Comparison of ENCODE assay signal across 8 cellular contexts in the genomic region with DNA sequence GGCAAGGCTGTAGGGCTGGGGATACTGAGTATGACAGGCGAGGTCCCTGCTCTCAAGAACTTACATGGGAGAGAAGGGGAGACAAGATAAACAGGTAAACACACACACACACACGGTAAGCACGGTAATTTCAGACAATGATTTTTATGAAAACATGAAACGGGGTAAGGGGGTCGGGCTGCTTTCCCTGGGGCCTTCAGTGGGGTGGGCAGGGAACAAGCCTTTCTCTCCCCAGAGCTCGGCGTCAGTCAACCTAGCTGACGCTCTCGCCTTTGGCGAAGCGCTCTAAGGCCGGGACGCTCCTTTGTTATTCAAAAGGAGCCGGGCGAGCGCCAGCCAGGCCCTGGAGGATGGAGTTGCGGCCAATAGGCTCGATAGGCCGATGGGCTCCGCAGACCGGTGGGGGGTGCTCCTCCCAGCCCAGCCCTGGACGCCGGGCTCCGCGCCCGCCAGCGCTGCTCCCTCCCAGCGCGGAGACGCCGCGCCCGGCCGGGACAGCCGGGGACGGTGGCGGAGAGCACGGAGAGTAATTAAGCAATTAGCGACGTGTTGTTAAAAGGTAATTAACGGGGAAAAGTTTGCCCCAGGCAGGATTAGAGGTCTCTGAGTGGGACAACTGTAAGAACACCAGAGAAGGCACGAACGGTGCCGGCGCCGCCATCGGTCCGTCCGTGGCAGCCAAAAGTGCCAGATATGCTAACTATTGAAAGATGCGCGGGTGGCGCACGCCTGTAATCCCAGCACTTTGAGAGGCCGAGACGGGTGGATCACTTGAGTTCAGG. TPM values are rescaled to one million over a fixed set of nuclear protein-coding genes. Genes with fewer than 3 reads are reported as not detected.
A peak's percentile ranks its signal among the peaks of the same experiment; 100 is the strongest.
DNase-seq lines count a peak whose midpoint lies in the region; ATAC-seq, FAIRE-seq and TF ChIP-seq lines count a peak whose summit lies in the region.

No MANE protein-coding gene starts in this region.

- no peak for DNase-seq in AG09309 (ENCODE audit: low read depth)
- peak; percentile 43 for DNase-seq in GM13976 (ENCODE audit: low spot score)
- no peak for DNase-seq in Panc1 (ENCODE audit: low read depth, low spot score)
- DNase-seq in cerebellar cortex (ENCODE audit: low spot score): peak; percentile 80
- no peak for DNase-seq in keratinocyte (ENCODE audit: low read depth, low spot score)
- no peak for DNase-seq in skeletal muscle cell (ENCODE audit: low read depth)
- no peak for DNase-seq in GM10248 (ENCODE audit: extremely low spot score)
- DNase-seq in central memory CD4-positive, alpha-beta T cell: no peak

- no peaks in the 10 kb centered on the region for H3K36me3 ChIP-seq in Panc1 (ENCODE audit: control insufficient read depth, insufficient read depth, low read length)
- H3K36me3 ChIP-seq in keratinocyte (ENCODE audit: control insufficient read depth in 2 of 2, extremely low read depth in 1 of 2, insufficient read depth in 2 of 2, low read length in 2 of 2): no peaks in the 10 kb centered on the region

- no peak for TF ChIP-seq CTCF in AG09309 (IDR thresholded peaks at IDR 0.05; ENCODE audit: control insufficient read depth, insufficient read depth, low read depth, low read length, missing control alignments)
- TF ChIP-seq CTCF in GM13976 (IDR thresholded peaks at IDR 0.05; ENCODE audit: borderline replicate concordance, control extremely low read depth, extremely low read depth, insufficient read depth, missing control alignments): no peak
- peak; percentile 18; the same call in 1 of the 2 replicates for TF ChIP-seq CTCF in Panc1 (IDR thresholded peaks at IDR 0.05)
- peak in 1 of 3 experiments; percentile 23 for TF ChIP-seq CTCF in keratinocyte (optimal IDR thresholded peaks at IDR 0.05 in 1 of 3, IDR thresholded peaks at IDR 0.05 in 1 of 3, conservative IDR thresholded peaks at IDR 0.05 in 1 of 3; ENCODE audit: extremely low read depth in 1 of 3, insufficient read depth in 2 of 3, low read length in 3 of 3)
- no peak for TF ChIP-seq CTCF in GM10248 (IDR thresholded peaks at IDR 0.05; ENCODE audit: control extremely low read depth, extremely low read depth, low read depth, missing control alignments)

- dilution Hi-C loops in keratinocyte (cut with MboI; ENCODE audit: extremely low pct_ligation_motif_present, low sequenced_read_pairs): no loop called here

- peak overlapping the region; percentile 23; the same call in 1 of the 2 replicates for H3K27ac ChIP-seq in Panc1 (ENCODE audit: low read length)
- peak overlapping the region; percentile 81 for H3K27ac ChIP-seq in keratinocyte (ENCODE audit: control insufficient read depth, insufficient read depth, low read length)

- CTCF ChIA-PET in Panc1 (lab: Charles Lee) (interaction anchor here (0.6 to 1.0 kb wide), 3 partner anchors 27 to 589 kb away, joined by 3 read pairs; no protein-coding TSS in a partner anchor), GM10248 (lab: Yijun Ruan, JAX) (interaction anchor here (1.1 to 6.6 kb wide), 4 partner anchors 15 to 232 kb away, joined by 4 to 51 read pairs (median 16); a partner anchor contains a TSS)

- no peaks in the 10 kb centered on the region for H4K20me1 ChIP-seq in keratinocyte (ENCODE audit: control insufficient read depth, extremely low read depth, insufficient read depth, low read length)

- BruUV-seq in Panc1 (replicated peaks; lab: Mats Ljungman, UMichigan): no TSS peak

- POLR2A ChIA-PET in Panc1 (lab: Charles Lee): no interaction called here
- POLR2A ChIA-PET in GM10248 (lab: Yijun Ruan, JAX): interaction anchor here (1.0 kb wide), 1 partner anchor 15 kb away, joined by 3 read pairs; no protein-coding TSS in a partner anchor

- no peaks in the 10 kb centered on the region for H3K27me3 ChIP-seq in Panc1 (ENCODE audit: control insufficient read depth, insufficient read depth, low read length)
- peaks cover 8% of the 10 kb centered on the region for H3K27me3 ChIP-seq in keratinocyte (ENCODE audit: control insufficient read depth, extremely low read depth, insufficient read depth, low read length)

- peak; percentile 76 for ATAC-seq in Panc1

- in situ Hi-C loops in GM13976 (cut with MboI; ENCODE audit: low sequenced_read_pairs, unreplicated experiment) (loop anchor here (10.0 kb wide), 1 partner anchor 235 kb away; a partner anchor contains a TSS), Panc1 (cut with HindIII; ENCODE audit: low pct_unique_long_range_greater_than_20kb, low sequenced_read_pairs) (no loop called here)

- peak overlapping the region; percentile 83 for H3K9ac ChIP-seq in keratinocyte (ENCODE audit: control insufficient read depth, extremely low read depth, insufficient read depth, low read length)

- H3K9me3 ChIP-seq in Panc1 (ENCODE audit: control insufficient read depth, insufficient read depth, low read depth, low read length): no peaks in the 10 kb centered on the region
- H3K9me3 ChIP-seq in keratinocyte (ENCODE audit: control insufficient read depth, low read depth, low read length): no peaks in the 10 kb centered on the region

- intact Hi-C loops in Panc1 (cut with micrococcal nuclease; ENCODE audit: unreplicated experiment): loop anchor here (10.0 kb wide), 1 partner anchor 255 kb away; no protein-coding TSS in a partner anchor

- H3K4me1 ChIP-seq in Panc1 (ENCODE audit: control insufficient read depth, insufficient read depth, low read length): no peaks in the 10 kb centered on the region
- peaks cover 15% of the 10 kb centered on the region for H3K4me1 ChIP-seq in keratinocyte (ENCODE audit: control insufficient read depth, extremely low read depth, insufficient read depth, low read length)

- peak; percentile 29 for FAIRE-seq in keratinocyte (lab: Jason Lieb, UNC)

- H3K9me1 ChIP-seq in keratinocyte (ENCODE audit: control insufficient read depth, extremely low read depth, insufficient read depth, low read length): no peaks in the 10 kb centered on the region

- H3K79me2 ChIP-seq in keratinocyte (ENCODE audit: control insufficient read depth, insufficient read depth, low read length): no peaks in the 10 kb centered on the region

- H3K4me2 ChIP-seq in keratinocyte (ENCODE audit: control insufficient read depth, extremely low read depth, insufficient read depth, low read depth, low read length): peak overlapping the region; percentile 94

- peak overlapping the region; percentile 71 for H2AFZ ChIP-seq in keratinocyte (ENCODE audit: control insufficient read depth, low read length)

- H3K4me3 ChIP-seq in AG09309 (ENCODE audit: control insufficient read depth, low read depth, low read length) (peak overlapping the region; percentile 50), Panc1 (ENCODE audit: low read depth in 2 of 2, low read length in 2 of 2) (peak overlapping the region; percentile 55 to 76), keratinocyte (ENCODE audit: control insufficient read depth in 2 of 3, extremely low read depth in 1 of 3, insufficient read depth in 2 of 3, low read depth in 1 of 3, low read length in 3 of 3) (peak overlapping the region; percentile 61 to 88 (median 82)), skeletal muscle cell (ENCODE audit: low read depth, low read length) (peak overlapping the region; percentile 60)

RNA-seq across cellular contexts. Expression of a gene that starts 1.0 kb away (rescaled TPM):
- 0.54 TPM for total RNA-seq in Panc1 (2021; ENCODE audit: unreplicated experiment)
- not detected for polyA plus RNA-seq in Panc1 (2012; ENCODE audit: insufficient read length)
- polyA plus RNA-seq in keratinocyte: 1.8 to 2.8 TPM (median 2.7 TPM) in 3 replicates
- polyA plus RNA-seq in keratinocyte (2011; ENCODE audit: low read depth): 1.2 TPM
- 1.7 and 2.0 TPM in 2 replicates for polyA plus RNA-seq in keratinocyte (2011; cell fraction: cytosol; rRNA removed)
- 4.0 and 5.1 TPM in 2 replicates for polyA plus RNA-seq in keratinocyte (2011; cell fraction: nucleus; rRNA removed)
- 1.8 and 2.2 TPM in 2 replicates for polyA plus RNA-seq in keratinocyte (2012; ENCODE audit: low replicate concordance)
- 0.93 to 6.4 TPM in 2 of 3 replicates, not detected in the other for polyA minus RNA-seq in keratinocyte
- 1.9 TPM for polyA minus RNA-seq in keratinocyte (2011; cell fraction: cytosol; rRNA and poly(A)+ RNA removed)
- polyA minus RNA-seq in keratinocyte (2011; cell fraction: nucleus; rRNA and poly(A)+ RNA removed): 1.8 and 3.2 TPM in 2 replicates

RNA-seq across cellular contexts. Expression of a gene that starts 15.5 kb away (rescaled TPM):
- 9.1 TPM for total RNA-seq in Panc1 (2021; ENCODE audit: unreplicated experiment)
- polyA plus RNA-seq in Panc1 (2012; ENCODE audit: insufficient read length): 4.7 TPM
- polyA plus RNA-seq in keratinocyte: 9.6 to 14.8 TPM (median 11.6 TPM) in 3 replicates
- 5.7 TPM for polyA plus RNA-seq in keratinocyte (2011; ENCODE audit: low read depth)
- polyA plus RNA-seq in keratinocyte (2011; cell fraction: cytosol; rRNA removed): 6.6 and 13.6 TPM in 2 replicates
- 12.8 and 17.8 TPM in 2 replicates for polyA plus RNA-seq in keratinocyte (2011; cell fraction: nucleus; rRNA removed)
- 6.2 and 10.7 TPM in 2 replicates for polyA plus RNA-seq in keratinocyte (2012; ENCODE audit: low replicate concordance)
- 3.6 to 15.5 TPM (median 9.4 TPM) in 3 replicates for polyA minus RNA-seq in keratinocyte
- 11.5 TPM for polyA minus RNA-seq in keratinocyte (2011; cell fraction: cytosol; rRNA and poly(A)+ RNA removed)
- polyA minus RNA-seq in keratinocyte (2011; cell fraction: nucleus; rRNA and poly(A)+ RNA removed): 10.6 and 13.3 TPM in 2 replicates

Comparison
In these comparisons a context has a peak if more than half of its experiments do, and no peak if none do; other contexts are left out.
1. DNase-seq: peak in GM13976 (single experiment) and cerebellar cortex (single experiment); none in AG09309 (single experiment), Panc1 (single experiment), keratinocyte (single experiment), skeletal muscle cell (single experiment), GM10248 (single experiment) and central memory CD4-positive, alpha-beta T cell (single experiment).
2. Peak in every context shown above with its lines, with median percentiles within 50 percentile points of each other: H3K4me3 ChIP-seq.